In genomic region chr4:47465008-47465407, GRCh38 we compare ENCODE assay signal across 14 cellular contexts. TPM values are rescaled to one million over a fixed set of nuclear protein-coding genes. Genes with fewer than 3 reads are reported as not detected.
A peak's percentile ranks its signal among the peaks of the same experiment; 100 is the strongest.
DNase-seq lines count a peak whose midpoint lies in the region; ATAC-seq and TF ChIP-seq lines count a peak whose summit lies in the region.
"Had no signal": no experiment of that assay in that cellular context is flagged by ENCODE, and none has a peak within 500 bp of the region (broad histone marks: within the 10 kb centered on the region; RNA-seq: fewer than 3 reads in every experiment).

No MANE protein-coding gene starts in this region.

- ATAC-seq in GM18517 (IDR thresholded peaks at IDR 0.05; ENCODE audit: unreplicated experiment): peak; percentile 48
- peak; percentile 27 for ATAC-seq in GM21825 (IDR thresholded peaks at IDR 0.05; ENCODE audit: unreplicated experiment)
- no peak for ATAC-seq in gastrocnemius medialis

- peak; percentile 58 to 77 for DNase-seq in HL-60 (ENCODE audit: low read depth in 1 of 2, low spot score in 1 of 2)
- DNase-seq in glomerular visceral epithelial cell (ENCODE audit: extremely low spot score): peak; percentile 58
- DNase-seq in gastrocnemius medialis: no peak
- no peak for DNase-seq in COLO668 (lab: John Stamatoyannopoulos, UW; ENCODE audit: unreplicated experiment)
- DNase-seq in NCI-H187 (lab: John Stamatoyannopoulos, UW): no peak
- DNase-seq in esophagus squamous epithelium (lab: John Stamatoyannopoulos, UW): no peak
- DNase-seq: activated T-cell treated with anti-CD3 and anti-CD28 coated beads, Interleukin-2, amount 50 U/mL, for 1 hour; DND-41; GM23248; IMR-90; NCI-H345 had no signal

- H3K36me3 ChIP-seq in gastrocnemius medialis: no peaks in the 10 kb centered on the region
- H3K36me3 ChIP-seq in esophagus squamous epithelium: no peaks in the 10 kb centered on the region
- H3K36me3 ChIP-seq: cardiac muscle cell had no signal

- in situ Hi-C loops in gastrocnemius medialis (cut with MboI; ENCODE audit: low sequenced_read_pairs in 4 of 4): loop anchor here in 1 of 4 donors (25.0 kb wide), 1 partner anchor 447 kb away; the partner anchor contains the start of gene NFXL1

- H3K27me3 ChIP-seq in HL-60 (ENCODE audit: insufficient read depth, poor library complexity, severe bottlenecking) (no peaks in the 10 kb centered on the region), gastrocnemius medialis (no peaks in the 10 kb centered on the region), esophagus squamous epithelium (no peaks in the 10 kb centered on the region)
- H3K27me3 ChIP-seq: cardiac muscle cell had no signal

- WGBS in esophagus squamous epithelium, 2 donors: 49 to 76% methylated on average over 2 of the region's 2 CpGs

- TF ChIP-seq POLR2A in gastrocnemius medialis (IDR thresholded peaks at IDR 0.05): no peak
- TF ChIP-seq POLR2A in esophagus squamous epithelium (IDR thresholded peaks at IDR 0.05): no peak

- intact Hi-C loops in gastrocnemius medialis (cut with DNase I; ENCODE audit: low total_unique reads) (loop anchor here (10.0 kb wide), 2 partner anchors 100 to 880 kb away; partner anchors contain the start of gene SLAIN2), esophagus squamous epithelium (cut with DNase I) (no loop called here)

- no peak for TF ChIP-seq CTCF in HL-60 (IDR thresholded peaks at IDR 0.05; ENCODE audit: insufficient read depth, low read length)
- TF ChIP-seq CTCF in gastrocnemius medialis (IDR thresholded peaks at IDR 0.05 in 4 of 5, conservative IDR thresholded peaks at IDR 0.05 in 1 of 5): no peak
- no peak for TF ChIP-seq CTCF in esophagus squamous epithelium (IDR thresholded peaks at IDR 0.05)

- H3K4me3 ChIP-seq in HL-60 (replicated peaks; ENCODE audit: insufficient read depth, low read length) (no peak overlapping the region), gastrocnemius medialis (no peak overlapping the region), esophagus squamous epithelium (no peak overlapping the region)
- H3K4me3 ChIP-seq: cardiac muscle cell, GM23248 had no signal

- H3K4me1 ChIP-seq in gastrocnemius medialis (peaks cover 0 to 12% of the 10 kb centered on the region in 2 donors), esophagus squamous epithelium (peaks cover 0 to 34% (median 7%) of the 10 kb centered on the region in 3 donors)

- H3K27ac ChIP-seq in HL-60 (replicated peaks) (peak overlapping the region; percentile 79), gastrocnemius medialis (no peak overlapping the region), esophagus squamous epithelium (no peak overlapping the region)
- H3K27ac ChIP-seq: cardiac muscle cell, GM23248 had no signal

- H3K9me3 ChIP-seq in gastrocnemius medialis (no peaks in the 10 kb centered on the region), esophagus squamous epithelium (no peaks in the 10 kb centered on the region)

RNA-seq across cellular contexts. Expression of gene COMMD8, which starts 1.5 kb away (rescaled TPM):
- 1 to 10 TPM; 4.8 to 8.5 (median 6.4) TPM for total RNA-seq in gastrocnemius medialis
- 10 to 100 TPM; 13.3 to 50.6 (median 26.0) TPM for total RNA-seq in esophagus squamous epithelium

RNA-seq across cellular contexts. Expression of gene ATP10D, which starts 20.1 kb away (rescaled TPM):
- total RNA-seq in gastrocnemius medialis: 1 to 10 TPM; 1.5 to 3.2 (median 2.8) TPM
- 10 to 100 TPM; 18.6 to 31.5 (median 27.8) TPM for total RNA-seq in esophagus squamous epithelium

Comparison
In these comparisons a context has a peak if more than half of its experiments do, and no peak if none do; other contexts are left out.
1. ATAC-seq: peak in GM18517 (single experiment) and GM21825 (single experiment); none in gastrocnemius medialis (0 of 2).
2. DNase-seq: peak in HL-60 (2 of 2) and glomerular visceral epithelial cell (single experiment); none in gastrocnemius medialis (0 of 2), COLO668 (single experiment), NCI-H187 (0 of 2) and esophagus squamous epithelium (single experiment).
3. RNA of gene ATP10D, which starts 20.1 kb away (total RNA-seq): 18.6 to 31.5 TPM in esophagus squamous epithelium; 1.5 to 3.2 TPM in gastrocnemius medialis; every median in the first group is over 4 times any median in the second.